In the genomic region with DNA sequence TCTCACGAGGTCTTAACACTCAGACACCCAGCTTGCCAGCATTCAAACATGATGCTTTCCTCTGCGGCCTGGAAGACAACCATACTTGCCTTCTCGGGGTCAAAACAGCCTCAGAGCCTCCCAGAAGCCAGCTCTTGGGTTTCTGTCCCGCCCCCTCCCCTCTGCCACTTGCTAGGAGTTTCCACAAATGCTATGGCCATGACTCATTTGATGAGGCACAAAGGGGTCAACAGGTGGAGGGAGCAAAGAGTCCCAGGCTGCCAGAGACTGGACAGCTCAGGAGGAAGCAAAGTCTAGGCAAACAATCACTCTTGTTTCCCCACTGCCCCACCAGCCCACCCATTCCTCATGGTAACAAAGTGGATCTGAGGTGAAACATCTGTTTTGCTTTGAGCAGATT, we compare ENCODE assay signal across 16 cellular contexts.
A peak's percentile ranks its signal among the peaks of the same experiment; 100 is the strongest.
DNase-seq lines count a peak whose midpoint lies in the region; ATAC-seq and TF ChIP-seq lines count a peak whose summit lies in the region.
"Had no signal": no experiment of that assay in that cellular context is flagged by ENCODE, and none has a peak within 500 bp of the region (broad histone marks: within the 10 kb centered on the region; RNA-seq: fewer than 3 reads in every experiment).

No MANE protein-coding gene starts in this region.

- no peaks in the 10 kb centered on the region for H3K4me1 ChIP-seq in H9 (ENCODE audit: insufficient read depth, low read length)

- no peaks in the 10 kb centered on the region for H3K79me2 ChIP-seq in H9 (ENCODE audit: insufficient read depth, low read length)

- H3K27ac ChIP-seq in H9 (ENCODE audit: insufficient read length, low read depth, low read length) = no peak overlapping the region
- H3K27ac ChIP-seq: left ventricle myocardium inferior had no signal

- no peak overlapping the region for H3K23ac ChIP-seq in H9 (ENCODE audit: insufficient read length, low read depth, low read length)

- H4K5ac ChIP-seq in H9 (ENCODE audit: insufficient read length, low read depth, low read length) = no peak overlapping the region

- no CpG with 5 or more reads among the region's 4 CpGs for WGBS in H9 (ENCODE audit: extremely low coverage, insufficient read length, low lambda C conversion rate)

- H2BK12ac ChIP-seq in H9 (ENCODE audit: insufficient read length, low read depth, low read length) = no peak overlapping the region

- H2BK20ac ChIP-seq in H9 (ENCODE audit: low read depth, low read length, poor library complexity, severe bottlenecking) = no peak overlapping the region

- no peak overlapping the region for H2BK120ac ChIP-seq in H9 (ENCODE audit: low read depth, low read length, poor library complexity, severe bottlenecking)

- H3K4me3 ChIP-seq in MG63 (no peak overlapping the region), epithelial cell of proximal tubule (ENCODE audit: low read depth, low read length) (no peak overlapping the region)
- H3K4me3 ChIP-seq: left ventricle myocardium inferior had no signal

- H3K9ac ChIP-seq in H9 (ENCODE audit: extremely low read depth, insufficient read length, low read length) = no peak overlapping the region

- H2AFZ ChIP-seq in H9 (ENCODE audit: low read length) = no peak overlapping the region

- H4K8ac ChIP-seq in H9 (replicated peaks; ENCODE audit: insufficient read length, low read depth, low read length) = no peak overlapping the region

- H3K4me1 Mint-ChIP-seq in nephron progenitor cell (peaks cover 35% of the 10 kb centered on the region), H9 (peaks cover 7 to 12% of the 10 kb centered on the region in 2 experiments)
- no peaks in the 10 kb centered on the region for H3K4me1 Mint-ChIP-seq in effector memory CD8-positive, alpha-beta T cell (ENCODE audit: low read depth in 2 of 2)
- H3K4me1 Mint-ChIP-seq: CD8-positive, alpha-beta memory T cell had no signal

- H3K79me1 ChIP-seq in H9 (ENCODE audit: insufficient read depth, low read depth, low read length, poor library complexity, severe bottlenecking) = no peaks in the 10 kb centered on the region

- H3K9me3 Mint-ChIP-seq in nephron progenitor cell (no peaks in the 10 kb centered on the region), H9 (peaks cover 0 to 3% of the 10 kb centered on the region in 2 experiments; a peak in 1 of 5 replicates)
- no peaks in the 10 kb centered on the region for H3K9me3 Mint-ChIP-seq in effector memory CD8-positive, alpha-beta T cell
- H3K9me3 Mint-ChIP-seq: activated T-helper 1 cell treated with anti-CD3 and anti-CD28 coated beads, Interleukin-12 subunit alpha, Interleukin-12 subunit beta, Interleukin-2, Interleukin-4 antibody, amounts not matched to agents 30 ng/mL and 10 ng/mL and 1 ng/mL, durations not matched to agents 14 hours and 24 hours and 36 hours had no signal

- no peaks in the 10 kb centered on the region for H4K20me1 ChIP-seq in H9 (ENCODE audit: control insufficient read depth, insufficient read depth, insufficient read length)

- H3K4me3 Mint-ChIP-seq in nephron progenitor cell (no peak overlapping the region), H9 (no peak overlapping the region)
- H3K4me3 Mint-ChIP-seq in effector memory CD8-positive, alpha-beta T cell = no peak overlapping the region
- H3K4me3 Mint-ChIP-seq: activated T-helper 1 cell treated with anti-CD3 and anti-CD28 coated beads, Interleukin-12 subunit alpha, Interleukin-12 subunit beta, Interleukin-2, Interleukin-4 antibody, amounts not matched to agents 30 ng/mL and 10 ng/mL and 1 ng/mL, durations not matched to agents 14 hours and 24 hours and 36 hours; CD8-positive, alpha-beta memory T cell had no signal

- H3K27me3 ChIP-seq in MG63 = no peaks in the 10 kb centered on the region
- no peaks in the 10 kb centered on the region for H3K27me3 ChIP-seq in H9 (ENCODE audit: insufficient read depth, low read length)

- no peak for ATAC-seq in effector memory CD8-positive, alpha-beta T cell (replicated peaks)

- no peak overlapping the region for H4K91ac ChIP-seq in H9 (ENCODE audit: insufficient read length, low read depth, low read length)

- no peaks in the 10 kb centered on the region for H3K36me3 ChIP-seq in MG63
- H3K36me3 ChIP-seq: left ventricle myocardium inferior had no signal

- H3T11ph ChIP-seq in H9 (ENCODE audit: low read length) = no peak overlapping the region

- H2AK5ac ChIP-seq in H9 (ENCODE audit: insufficient read length, low read length) = no peak overlapping the region

- H3K36me3 Mint-ChIP-seq in nephron progenitor cell (ENCODE audit: low read depth) = no peaks in the 10 kb centered on the region
- H3K36me3 Mint-ChIP-seq in effector memory CD8-positive, alpha-beta T cell (ENCODE audit: insufficient read depth) = peaks cover 2% of the 10 kb centered on the region
- no peaks in the 10 kb centered on the region; a peak in 1 of 7 replicates for H3K36me3 Mint-ChIP-seq in H9 (ENCODE audit: insufficient read depth in 1 of 3, low read depth in 3 of 3)

- H3K27ac Mint-ChIP-seq in nephron progenitor cell (peak overlapping the region; percentile 73), H9 (no peak overlapping the region; a peak in 1 of 7 replicates)
- no peak overlapping the region for H3K27ac Mint-ChIP-seq in effector memory CD8-positive, alpha-beta T cell
- H3K27ac Mint-ChIP-seq: activated T-helper 1 cell treated with anti-CD3 and anti-CD28 coated beads, Interleukin-12 subunit alpha, Interleukin-12 subunit beta, Interleukin-2, Interleukin-4 antibody, amounts not matched to agents 30 ng/mL and 10 ng/mL and 1 ng/mL, durations not matched to agents 14 hours and 24 hours and 36 hours; CD8-positive, alpha-beta memory T cell had no signal

- no peak overlapping the region for H2BK5ac ChIP-seq in H9 (ENCODE audit: insufficient read length, low read length)

- in situ Hi-C loops in GM13976 (cut with MboI; ENCODE audit: low sequenced_read_pairs, unreplicated experiment) = no loop called here

- no peak overlapping the region for H3K14ac ChIP-seq in H9 (ENCODE audit: insufficient read depth, low read length)

- H3K9me3 ChIP-seq in MG63 (no peaks in the 10 kb centered on the region), H9 (ENCODE audit: control insufficient read depth, low read depth, low read length) (no peaks in the 10 kb centered on the region)
- H3K9me3 ChIP-seq: left ventricle myocardium inferior had no signal

- no peaks in the 10 kb centered on the region for H3K23me2 ChIP-seq in H9 (ENCODE audit: insufficient read length, low read depth, low read length, poor library complexity, severe bottlenecking)

- H2BK15ac ChIP-seq in H9 (ENCODE audit: low read depth, low read length) = no peak overlapping the region

- H3K56ac ChIP-seq in H9 (ENCODE audit: insufficient read length, low read depth, low read length) = no peak overlapping the region

- no peak for TF ChIP-seq CTCF in epithelial cell of proximal tubule (conservative IDR thresholded peaks at IDR 0.05; ENCODE audit: low read depth, low read length)
- TF ChIP-seq CTCF in nephron progenitor cell (IDR thresholded peaks at IDR 0.05) = no peak
- no peak for TF ChIP-seq CTCF in GM13976 (IDR thresholded peaks at IDR 0.05; ENCODE audit: borderline replicate concordance, control extremely low read depth, extremely low read depth, insufficient read depth, missing control alignments)
- no peak for TF ChIP-seq CTCF in H9 (conservative IDR thresholded peaks at IDR 0.05)

- no peak overlapping the region for H3K4me2 ChIP-seq in H9 (ENCODE audit: insufficient read depth, insufficient read length, low read length)

- H3K27me3 Mint-ChIP-seq in nephron progenitor cell (ENCODE audit: low read depth, poor library complexity) (no peaks in the 10 kb centered on the region), H9 (ENCODE audit: low read depth) (peaks cover 7% of the 10 kb centered on the region; the same call in 1 of the 2 replicates)
- H3K27me3 Mint-ChIP-seq in effector memory CD8-positive, alpha-beta T cell = peaks cover 2 to 6% of the 10 kb centered on the region in 2 donors

- peak; percentile 47 for DNase-seq in EH (ENCODE audit: low read depth)
- peak; percentile 39 for DNase-seq in MG63
- DNase-seq in epithelial cell of proximal tubule (ENCODE audit: low read depth) = peak; percentile 31
- DNase-seq in nephron progenitor cell = no peak
- DNase-seq in GM13976 (ENCODE audit: low spot score) = no peak
- DNase-seq in effector memory CD8-positive, alpha-beta T cell = no peak
- no peak for DNase-seq in H9
- DNase-seq in NCI-H510A treated with DMSO at 0.1 percent for 48 hours (lab: John Stamatoyannopoulos, UW) = no peak
- DNase-seq: activated CD4-positive, alpha-beta T cell treated with anti-CD3 and anti-CD28 coated beads for 48 hours; CD8-positive, alpha-beta memory T cell; effector memory CD4-positive, alpha-beta T cell; glutamatergic neuron; left ventricle myocardium inferior; NCI-H1417 treated with DMSO at 0.1 percent for 48 hours; OCI-M1 had no signal

- no peak overlapping the region for H3K4ac ChIP-seq in H9 (ENCODE audit: low read depth, low read length)

- H3K18ac ChIP-seq in H9 (ENCODE audit: insufficient read length, low read depth, low read length) = no peak overlapping the region

Comparison
In these comparisons a context has a peak if more than half of its experiments do, and no peak if none do; other contexts are left out.
1. DNase-seq: peak in EH (single experiment), MG63 (single experiment) and epithelial cell of proximal tubule (single experiment); none in nephron progenitor cell (single experiment), GM13976 (single experiment), effector memory CD8-positive, alpha-beta T cell (0 of 3), H9 (single experiment) and NCI-H510A treated with DMSO at 0.1 percent for 48 hours (single experiment).